In the genomic region with DNA sequence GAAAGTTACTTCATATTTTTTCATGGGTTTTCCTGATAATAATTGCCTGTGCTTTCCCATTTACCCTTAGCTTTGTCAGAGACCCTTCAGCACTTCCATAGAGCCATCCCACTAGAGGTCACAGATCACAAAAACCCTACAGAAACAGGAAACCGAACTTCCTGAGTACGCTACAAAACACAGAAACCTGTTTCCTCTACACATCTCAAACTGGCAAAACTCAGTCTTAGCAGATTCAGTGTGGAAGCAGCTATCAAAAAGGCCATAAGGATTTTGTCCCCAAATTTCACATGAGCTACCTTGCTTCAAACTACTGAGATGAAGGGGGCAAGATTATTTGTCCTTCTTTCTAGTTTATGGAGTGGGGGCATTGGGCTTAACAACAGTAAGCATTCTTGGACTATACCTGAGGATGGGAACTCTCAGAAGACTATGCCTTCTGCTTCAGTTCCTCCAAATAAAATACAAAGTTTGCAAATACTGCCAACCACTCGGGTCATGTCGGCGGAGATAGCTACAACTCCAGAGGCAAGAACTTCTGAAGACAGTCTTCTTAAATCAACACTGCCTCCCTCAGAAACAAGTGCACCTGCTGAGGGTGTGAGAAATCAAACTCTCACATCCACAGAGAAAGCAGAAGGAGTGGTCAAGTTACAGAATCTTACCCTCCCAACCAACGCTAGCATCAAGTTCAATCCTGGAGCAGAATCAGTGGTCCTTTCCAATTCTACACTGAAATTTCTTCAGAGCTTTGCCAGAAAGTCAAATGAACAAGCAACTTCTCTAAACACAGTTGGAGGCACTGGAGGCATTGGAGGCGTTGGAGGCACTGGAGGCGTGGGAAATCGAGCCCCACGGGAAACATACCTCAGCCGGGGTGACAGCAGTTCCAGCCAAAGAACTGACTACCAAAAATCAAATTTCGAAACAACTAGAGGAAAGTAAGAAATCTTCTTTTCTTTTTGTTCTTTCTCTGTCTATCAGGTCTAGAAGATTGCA, we compare ENCODE assay signal across 8 cellular contexts. TPM values are rescaled to one million over a fixed set of nuclear protein-coding genes. Genes with fewer than 3 reads are reported as not detected.
DNase-seq lines count a peak whose midpoint lies in the region; ATAC-seq and TF ChIP-seq lines count a peak whose summit lies in the region.

A gene with protein sequence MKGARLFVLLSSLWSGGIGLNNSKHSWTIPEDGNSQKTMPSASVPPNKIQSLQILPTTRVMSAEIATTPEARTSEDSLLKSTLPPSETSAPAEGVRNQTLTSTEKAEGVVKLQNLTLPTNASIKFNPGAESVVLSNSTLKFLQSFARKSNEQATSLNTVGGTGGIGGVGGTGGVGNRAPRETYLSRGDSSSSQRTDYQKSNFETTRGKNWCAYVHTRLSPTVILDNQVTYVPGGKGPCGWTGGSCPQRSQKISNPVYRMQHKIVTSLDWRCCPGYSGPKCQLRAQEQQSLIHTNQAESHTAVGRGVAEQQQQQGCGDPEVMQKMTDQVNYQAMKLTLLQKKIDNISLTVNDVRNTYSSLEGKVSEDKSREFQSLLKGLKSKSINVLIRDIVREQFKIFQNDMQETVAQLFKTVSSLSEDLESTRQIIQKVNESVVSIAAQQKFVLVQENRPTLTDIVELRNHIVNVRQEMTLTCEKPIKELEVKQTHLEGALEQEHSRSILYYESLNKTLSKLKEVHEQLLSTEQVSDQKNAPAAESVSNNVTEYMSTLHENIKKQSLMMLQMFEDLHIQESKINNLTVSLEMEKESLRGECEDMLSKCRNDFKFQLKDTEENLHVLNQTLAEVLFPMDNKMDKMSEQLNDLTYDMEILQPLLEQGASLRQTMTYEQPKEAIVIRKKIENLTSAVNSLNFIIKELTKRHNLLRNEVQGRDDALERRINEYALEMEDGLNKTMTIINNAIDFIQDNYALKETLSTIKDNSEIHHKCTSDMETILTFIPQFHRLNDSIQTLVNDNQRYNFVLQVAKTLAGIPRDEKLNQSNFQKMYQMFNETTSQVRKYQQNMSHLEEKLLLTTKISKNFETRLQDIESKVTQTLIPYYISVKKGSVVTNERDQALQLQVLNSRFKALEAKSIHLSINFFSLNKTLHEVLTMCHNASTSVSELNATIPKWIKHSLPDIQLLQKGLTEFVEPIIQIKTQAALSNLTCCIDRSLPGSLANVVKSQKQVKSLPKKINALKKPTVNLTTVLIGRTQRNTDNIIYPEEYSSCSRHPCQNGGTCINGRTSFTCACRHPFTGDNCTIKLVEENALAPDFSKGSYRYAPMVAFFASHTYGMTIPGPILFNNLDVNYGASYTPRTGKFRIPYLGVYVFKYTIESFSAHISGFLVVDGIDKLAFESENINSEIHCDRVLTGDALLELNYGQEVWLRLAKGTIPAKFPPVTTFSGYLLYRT (plus strand): TSS at position 201 of the 999 bp plus-strand sequence. CDS start 118 bp downstream, at position 319.

- no peaks in the 10 kb centered on the region; the same call in 1 of the 2 replicates for H3K4me1 ChIP-seq in BE2C

- no peak for TF ChIP-seq CTCF in endothelial cell (IDR thresholded peaks at IDR 0.05; ENCODE audit: unreplicated experiment)
- TF ChIP-seq CTCF in BE2C (IDR thresholded peaks at IDR 0.05; ENCODE audit: low read depth, low read length) = no peak

- H3K27me3 ChIP-seq in BE2C = no peaks in the 10 kb centered on the region

- H3K9me3 ChIP-seq in BE2C = no peaks in the 10 kb centered on the region

- H3K36me3 ChIP-seq in BE2C = no peaks in the 10 kb centered on the region

- H3K27ac Mint-ChIP-seq in endothelial cell (ENCODE audit: unreplicated experiment) = peak within 1 kb of the TSS; percentile 94

- H3K4me3 ChIP-seq in BE2C (ENCODE audit: low read depth, low read length) = no peak within 1 kb of the TSS

- no peaks in the 10 kb centered on the region for H3K27me3 Mint-ChIP-seq in endothelial cell (ENCODE audit: unreplicated experiment)

- H3K4me1 Mint-ChIP-seq in endothelial cell (ENCODE audit: unreplicated experiment) = peaks cover 20% of the 10 kb centered on the region

- H3K4me3 Mint-ChIP-seq in endothelial cell (ENCODE audit: unreplicated experiment) = peak within 1 kb of the TSS; percentile 96

- peak; percentile 65 for ATAC-seq in GM19397 (IDR thresholded peaks at IDR 0.05; ENCODE audit: unreplicated experiment)
- ATAC-seq in HG03439 (IDR thresholded peaks at IDR 0.05; ENCODE audit: unreplicated experiment) = peak; percentile 67

- no peaks in the 10 kb centered on the region for H3K9me3 Mint-ChIP-seq in endothelial cell (ENCODE audit: unreplicated experiment)

- DNase-seq in CD1c-positive myeloid dendritic cell (ENCODE audit: extremely low spot score) (peak; percentile 66), endothelial cell (ENCODE audit: low spot score) (peak; percentile 9), NCI-H748 treated with DMSO at 0.1 percent for 48 hours (lab: John Stamatoyannopoulos, UW) (no peak), SKM-1 (lab: John Stamatoyannopoulos, UW; ENCODE audit: unreplicated experiment) (no peak), BE2C (no peak)
- no peak for DNase-seq in activated CD4-positive, alpha-beta T cell treated with anti-CD3 and anti-CD28 coated beads for 48 hours

- no peaks in the 10 kb centered on the region for H3K36me3 Mint-ChIP-seq in endothelial cell (ENCODE audit: low read depth, unreplicated experiment)

RNA-seq across cellular contexts. Expression of the gene that starts here (rescaled TPM):
- total RNA-seq in endothelial cell (ENCODE audit: unreplicated experiment) = 304 TPM
- not detected for polyA plus RNA-seq in BE2C (2012; ENCODE audit: insufficient read depth, insufficient read length, low read depth)

Comparison
In these comparisons a context has a peak if more than half of its experiments do, and no peak if none do; other contexts are left out.
1. DNase-seq: peak in CD1c-positive myeloid dendritic cell (single experiment) and endothelial cell (single experiment); none in NCI-H748 treated with DMSO at 0.1 percent for 48 hours (single experiment), SKM-1 (single experiment), activated CD4-positive, alpha-beta T cell treated with anti-CD3 and anti-CD28 coated beads for 48 hours (single experiment) and BE2C (single experiment).